1 cellular context compared by ENCODE assay signal in the genomic region with DNA sequence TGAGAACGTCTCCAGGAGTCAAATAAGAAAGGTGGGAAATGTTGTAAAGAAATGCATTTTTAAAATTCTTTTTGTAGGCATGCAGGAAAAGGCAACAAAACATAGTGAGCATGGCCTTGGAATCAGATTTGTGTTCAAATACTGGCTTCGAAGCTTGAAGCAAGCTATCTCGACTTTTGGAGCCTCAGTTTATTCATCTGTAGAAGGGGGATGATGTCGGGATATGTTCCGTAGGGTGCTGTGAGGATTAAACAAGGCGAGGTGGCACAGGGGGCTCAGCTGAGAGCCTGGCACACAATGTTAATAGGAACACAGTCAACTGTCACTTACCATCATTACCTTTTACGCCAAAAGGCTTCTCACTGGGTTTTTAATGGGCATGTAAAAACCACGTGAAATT.
TF ChIP-seq lines count a peak whose summit lies in the region.

No MANE protein-coding gene starts in this region.

TF ChIP-seq in H1, 55 proteins besides CTCF, POLR2A, EP300 and RAD21:
- TF ChIP-seq TAF1 (IDR thresholded peaks at IDR 0.05; ENCODE audit: low read depth, low read length) (no peak), KDM1A (IDR thresholded peaks at IDR 0.05; ENCODE audit: borderline replicate concordance, low read length) (0 out of 2 replicates have a peak, but pooled peaks have one; percentile 17)
